10 cellular contexts compared by ENCODE assay signal in genomic region chr21:32135401-32136363, GRCh38.
A peak's percentile ranks its signal among the peaks of the same experiment; 100 is the strongest.
DNase-seq lines count a peak whose midpoint lies in the region; ATAC-seq and TF ChIP-seq lines count a peak whose summit lies in the region.
"Had no signal": no experiment of that assay in that cellular context is flagged by ENCODE, and none has a peak within 500 bp of the region (broad histone marks: within the 10 kb centered on the region; RNA-seq: fewer than 3 reads in every experiment).

No MANE protein-coding gene starts in this region.

- no peak overlapping the region for H3K4me3 Mint-ChIP-seq in natural killer cell

- DNase-seq in A172 (ENCODE audit: low spot score) = peak; percentile 21
- DNase-seq in epidermal melanocyte (ENCODE audit: insufficient read length, low spot score) = peak; percentile 49
- no peak for DNase-seq in activated gamma-delta T cell (lab: John Stamatoyannopoulos, UW)
- DNase-seq in natural killer cell = no peak
- no peak for DNase-seq in SW480 (ENCODE audit: low spot score)
- DNase-seq in SK-N-DZ (ENCODE audit: low spot score) = no peak
- DNase-seq: adrenal gland, NCI-H1436 had no signal

- H3K4me1 Mint-ChIP-seq in natural killer cell = no peaks in the 10 kb centered on the region

- intact Hi-C loops in natural killer cell (cut with micrococcal nuclease) = no loop called here

- peak; percentile 51 for ATAC-seq in GM18870 (IDR thresholded peaks at IDR 0.05; ENCODE audit: unreplicated experiment)
- ATAC-seq in HG03175 (IDR thresholded peaks at IDR 0.05; ENCODE audit: unreplicated experiment) = peak; percentile 59
- ATAC-seq in natural killer cell = no peak

- no peak for TF ChIP-seq CTCF in natural killer cell (IDR thresholded peaks at IDR 0.05)

- H3K27ac Mint-ChIP-seq in natural killer cell = no peak overlapping the region

- H3K36me3 Mint-ChIP-seq in natural killer cell = no peaks in the 10 kb centered on the region

- H3K9me3 Mint-ChIP-seq in natural killer cell = no peaks in the 10 kb centered on the region

- H3K27me3 Mint-ChIP-seq in natural killer cell (ENCODE audit: low read depth in 2 of 2) = peaks cover 11 to 16% of the 10 kb centered on the region in 2 donors

Comparison
In these comparisons a context has a peak if more than half of its experiments do, and no peak if none do; other contexts are left out.
1. DNase-seq: peak in A172 (single experiment) and epidermal melanocyte (single experiment); none in activated gamma-delta T cell (single experiment), natural killer cell (single experiment), SW480 (single experiment) and SK-N-DZ (single experiment).
2. ATAC-seq: peak in GM18870 (single experiment) and HG03175 (single experiment); none in natural killer cell (0 of 3).